ENCODE assay signal across 31 cellular contexts in the genomic region with DNA sequence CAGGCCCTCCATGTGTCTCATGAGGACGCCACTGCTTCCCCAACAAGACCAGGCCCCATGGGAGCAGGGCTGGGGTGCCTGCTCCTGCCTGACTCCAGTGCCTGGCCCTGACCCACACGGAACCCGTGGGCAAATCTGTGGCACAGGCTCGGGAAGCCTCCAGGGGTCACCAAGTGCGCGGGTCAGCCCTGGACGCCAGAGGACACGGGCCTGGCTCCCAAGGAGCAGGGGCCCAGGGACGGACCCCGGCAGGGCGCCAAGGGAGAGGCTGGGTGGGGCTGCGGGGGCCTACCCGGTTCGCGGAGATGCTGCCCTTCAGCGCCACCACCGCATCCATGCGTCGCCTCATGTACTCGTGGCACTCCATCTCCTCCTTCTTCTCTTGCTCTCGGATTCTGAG. TPM values are rescaled to one million over a fixed set of nuclear protein-coding genes. Genes with fewer than 3 reads are reported as not detected.
"Had no signal": no experiment of that assay in that cellular context is flagged by ENCODE, and none has a peak within 500 bp of the region (broad histone marks: within the 10 kb centered on the region; RNA-seq: fewer than 3 reads in every experiment).

No MANE protein-coding gene starts in this region.

- H3K27me3 ChIP-seq: body of pancreas, foreskin keratinocyte had no signal

- H3K36me3 Mint-ChIP-seq: activated naive CD8-positive, alpha-beta T cell had no signal

- ATAC-seq: activated CD4-positive, alpha-beta T cell treated with anti-CD3 and anti-CD28 coated beads for 36 hours; activated CD8-positive, alpha-beta T cell treated with anti-CD3 and anti-CD28 coated beads for 36 hours; activated T-cell treated with anti-CD3 and anti-CD28 coated beads, Interleukin-2, amount 50 U/mL, for 72 hours; body of pancreas; effector memory CD8-positive, alpha-beta T cell; foreskin keratinocyte; gastrocnemius medialis had no signal

- H3K9me3 Mint-ChIP-seq: activated T-cell treated with anti-CD3 and anti-CD28 coated beads, Interleukin-2, amount 50 U/mL, for 24 hours; effector memory CD8-positive, alpha-beta T cell had no signal

- H3K4me3 Mint-ChIP-seq: activated CD4-positive, alpha-beta T cell treated with anti-CD3 and anti-CD28 coated beads for 36 hours; activated CD4-positive, alpha-beta T cell treated with anti-CD3 and anti-CD28 coated beads, Interleukin-2, amount 10 ng/mL, durations not matched to agents 7 days and 5 days; activated CD8-positive, alpha-beta T cell treated with anti-CD3 and anti-CD28 coated beads for 36 hours; activated naive CD8-positive, alpha-beta T cell; activated T-cell treated with anti-CD3 and anti-CD28 coated beads, Interleukin-2, amount 50 U/mL, for 24 hours; activated T-cell treated with anti-CD3 and anti-CD28 coated beads, Interleukin-2, amount 50 U/mL, for 72 hours; effector memory CD8-positive, alpha-beta T cell had no signal

- H3K36me3 ChIP-seq: esophagus muscularis mucosa, gastrocnemius medialis had no signal

- H3K4me1 ChIP-seq: body of pancreas, esophagus muscularis mucosa, gastrocnemius medialis had no signal

- H3K27ac Mint-ChIP-seq: activated CD4-positive, alpha-beta T cell treated with anti-CD3 and anti-CD28 coated beads for 36 hours; activated CD4-positive, alpha-beta T cell treated with anti-CD3 and anti-CD28 coated beads, Interleukin-2, amount 10 ng/mL, durations not matched to agents 7 days and 5 days; activated CD8-positive, alpha-beta T cell treated with anti-CD3 and anti-CD28 coated beads for 36 hours; activated naive CD8-positive, alpha-beta T cell; activated T-cell treated with anti-CD3 and anti-CD28 coated beads, Interleukin-2, amount 50 U/mL, for 24 hours; activated T-cell treated with anti-CD3 and anti-CD28 coated beads, Interleukin-2, amount 50 U/mL, for 72 hours; effector memory CD8-positive, alpha-beta T cell had no signal

- H3K9me3 ChIP-seq: body of pancreas, esophagus muscularis mucosa, gastrocnemius medialis had no signal

- DNase-seq: activated CD4-positive, alpha-beta T cell treated with anti-CD3 and anti-CD28 coated beads for 36 hours; activated CD4-positive, alpha-beta T cell treated with anti-CD3 and anti-CD28 coated beads, Interleukin-2, amount 10 ng/mL, durations not matched to agents 7 days and 5 days; activated CD4-positive, alpha-beta T cell treated with anti-CD3 and anti-CD28 coated beads, Interleukin-2, amount 50 U/mL, for 48 hours; activated CD4-positive, CD25-positive, alpha-beta regulatory T cell; activated CD4-positive, CD25-positive, alpha-beta regulatory T cell treated with anti-CD3 and anti-CD28 coated beads, Interleukin-2, amount 50 U/mL, for 72 hours; activated CD8-positive, alpha-beta memory T cell treated with anti-CD3 and anti-CD28 coated beads for 24 hours; activated CD8-positive, alpha-beta memory T cell treated with anti-CD3 and anti-CD28 coated beads, Interleukin-2, amount 50 U/mL, for 4 hours; activated CD8-positive, alpha-beta T cell treated with anti-CD3 and anti-CD28 coated beads for 36 hours; activated gamma-delta T cell treated with Interleukin-2 at 50 U/mL for 16 hours; activated naive CD4-positive, alpha-beta T cell treated with anti-CD3 and anti-CD28 coated beads, Interleukin-2, amount 50 U/mL, for 16 hours; activated naive CD4-positive, alpha-beta T cell treated with Interleukin-2 at 50 U/mL for 16 hours; activated T-cell treated with anti-CD3 and anti-CD28 coated beads for 4 hours; activated T-cell treated with anti-CD3 and anti-CD28 coated beads, Interleukin-2, amount 50 U/mL, for 24 hours; activated T-cell treated with anti-CD3 and anti-CD28 coated beads, Interleukin-2, amount 50 U/mL, for 72 hours; amniotic stem cell; anterior cingulate cortex; body of pancreas; caudate nucleus; cortex of kidney; dermis blood vessel endothelial cell; effector CD4-positive, alpha-beta T cell; effector memory CD8-positive, alpha-beta T cell; erythroblast; foreskin keratinocyte; gastrocnemius medialis; glutamatergic neuron; T-helper 2 cell had no signal

- H3K27ac ChIP-seq: body of pancreas, esophagus muscularis mucosa, foreskin keratinocyte, gastrocnemius medialis had no signal

- H3K27me3 Mint-ChIP-seq: activated CD4-positive, alpha-beta T cell treated with anti-CD3 and anti-CD28 coated beads, Interleukin-2, amount 10 ng/mL, durations not matched to agents 7 days and 5 days; activated CD8-positive, alpha-beta T cell treated with anti-CD3 and anti-CD28 coated beads for 36 hours had no signal

- H3K4me3 ChIP-seq: body of pancreas, esophagus muscularis mucosa, gastrocnemius medialis had no signal

- H3K4me1 Mint-ChIP-seq: activated CD4-positive, alpha-beta T cell treated with anti-CD3 and anti-CD28 coated beads for 36 hours; activated CD4-positive, alpha-beta T cell treated with anti-CD3 and anti-CD28 coated beads, Interleukin-2, amount 10 ng/mL, durations not matched to agents 7 days and 5 days had no signal

RNA-seq across cellular contexts. Expression of a gene that starts 31.9 kb away (rescaled TPM):
- total RNA-seq: activated CD4-positive, alpha-beta T cell treated with anti-CD3 and anti-CD28 coated beads, Interleukin-2, amount 10 ng/mL, durations not matched to agents 7 days and 5 days; activated T-cell treated with anti-CD3 and anti-CD28 coated beads, Interleukin-2, amount 50 U/mL, for 72 hours; chondrocyte; dermis blood vessel endothelial cell; esophagus muscularis mucosa; gastrocnemius medialis; T-helper 1 cell treated with Interleukin-12 subunit alpha and Interleukin-12 subunit beta and Interleukin-4 antibody, amounts not matched to agents 30 ng/mL and 1 ng/mL, for 36 hours had no signal

RNA-seq across cellular contexts. Expression of a gene that starts 47.5 kb away (rescaled TPM):
- total RNA-seq: activated CD4-positive, alpha-beta T cell treated with anti-CD3 and anti-CD28 coated beads for 36 hours; activated CD4-positive, alpha-beta T cell treated with anti-CD3 and anti-CD28 coated beads, Interleukin-2, amount 10 ng/mL, durations not matched to agents 7 days and 5 days; activated CD8-positive, alpha-beta T cell treated with anti-CD3 and anti-CD28 coated beads for 36 hours; activated T-cell treated with anti-CD3 and anti-CD28 coated beads, Interleukin-2, amount 50 U/mL, for 72 hours; body of pancreas; chondrocyte; esophagus muscularis mucosa; foreskin keratinocyte; T-helper 1 cell treated with Interleukin-12 subunit alpha and Interleukin-12 subunit beta and Interleukin-4 antibody, amounts not matched to agents 30 ng/mL and 1 ng/mL, for 36 hours had no signal
- polyA plus RNA-seq: foreskin keratinocyte had no signal

RNA-seq across cellular contexts. Expression of a gene that starts 52.6 kb away (rescaled TPM):
- total RNA-seq: activated CD4-positive, alpha-beta T cell treated with anti-CD3 and anti-CD28 coated beads, Interleukin-2, amount 10 ng/mL, durations not matched to agents 7 days and 5 days; dermis blood vessel endothelial cell; T-helper 1 cell treated with Interleukin-12 subunit alpha and Interleukin-12 subunit beta and Interleukin-4 antibody, amounts not matched to agents 30 ng/mL and 1 ng/mL, for 36 hours had no signal

RNA-seq across cellular contexts. Expression of a gene that starts 56.6 kb away (rescaled TPM):
- total RNA-seq: esophagus muscularis mucosa; foreskin keratinocyte; T-helper 1 cell treated with Interleukin-12 subunit alpha and Interleukin-12 subunit beta and Interleukin-4 antibody, amounts not matched to agents 30 ng/mL and 1 ng/mL, for 36 hours had no signal
